17 cellular contexts compared by ENCODE assay signal in the genomic region with DNA sequence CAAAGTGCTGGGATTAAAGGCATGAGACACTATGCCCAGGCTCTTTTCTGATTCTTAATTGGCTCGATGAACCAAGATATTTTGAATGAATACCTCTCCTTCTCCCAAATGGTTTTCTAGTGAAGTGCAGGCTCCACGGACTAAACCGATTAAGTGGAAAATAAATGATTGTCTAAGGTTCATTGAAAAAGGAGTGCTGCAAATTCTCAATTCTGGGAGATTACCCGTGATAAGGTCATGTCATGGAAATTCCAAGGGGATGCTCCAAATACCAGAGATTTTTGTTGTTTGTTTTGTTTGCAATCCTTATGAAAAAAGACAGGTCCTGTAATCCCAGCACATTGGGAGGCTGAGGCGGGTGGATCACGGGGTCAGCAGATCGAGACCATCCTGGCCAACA.
"Had no signal": no experiment of that assay in that cellular context is flagged by ENCODE, and none has a peak within 500 bp of the region (broad histone marks: within the 10 kb centered on the region; RNA-seq: fewer than 3 reads in every experiment).

No MANE protein-coding gene starts in this region.

- DNase-seq: activated CD4-positive, alpha-beta T cell treated with anti-CD3 and anti-CD28 coated beads for 1 hour; activated CD4-positive, alpha-beta T cell treated with anti-CD3 and anti-CD28 coated beads, Interleukin-2, amount 50 U/mL, for 1 hour; activated gamma-delta T cell treated with Interleukin-2 at 50 U/mL for 16 hours; activated T-cell treated with anti-CD3 and anti-CD28 coated beads, Interleukin-2, amount 50 U/mL, for 1 hour; anterior cingulate cortex; body of pancreas; effector CD8-positive, alpha-beta T cell; erythroblast; foreskin keratinocyte; natural killer cell; stimulated activated CD4-positive, alpha-beta T cell treated with anti-CD3 and anti-CD28 coated beads, Interleukin-12 subunit alpha, Interleukin-12 subunit beta, amount 100 ng/mL, for 4 hours; stimulated activated CD4-positive, alpha-beta T cell treated with anti-CD3 and anti-CD28 coated beads, Interleukin-4, amount 100 ng/mL, for 4 hours; stimulated activated naive CD8-positive, alpha-beta T cell treated with anti-CD3 and anti-CD28 coated beads, Interleukin-15, amount 100 ng/mL, for 72 hours had no signal

- H3K27ac ChIP-seq: cardiac muscle cell, foreskin keratinocyte, suprapubic skin had no signal

- H3K36me3 ChIP-seq: cardiac muscle cell, suprapubic skin had no signal

- H3K27me3 ChIP-seq: body of pancreas, cardiac muscle cell, foreskin keratinocyte, suprapubic skin had no signal

- ATAC-seq: body of pancreas; foreskin keratinocyte; left lobe of liver; stimulated activated naive CD8-positive, alpha-beta T cell treated with anti-CD3 and anti-CD28 coated beads, Interleukin-15, amount 100 ng/mL, for 72 hours had no signal

- H3K4me3 ChIP-seq: body of pancreas, cardiac muscle cell, lung, suprapubic skin had no signal

- H3K9me3 ChIP-seq: body of pancreas, suprapubic skin had no signal
